ENCODE assay signal across 33 cellular contexts in genomic region chr5:110611817-110612216, GRCh38.
"Had no signal": no experiment of that assay in that cellular context is flagged by ENCODE, and none has a peak within 500 bp of the region (broad histone marks: within the 10 kb centered on the region; RNA-seq: fewer than 3 reads in every experiment).

No MANE protein-coding gene starts in this region.

- H3K27ac ChIP-seq: ascending aorta, cardiac muscle cell, VCaP had no signal

- H3K27me3 Mint-ChIP-seq: activated B cell treated with CpG ODN at 0.5 μM for 24 hours; activated naive CD4-positive, alpha-beta T cell treated with anti-CD3 and anti-CD28 coated beads, Interleukin-2, amount 10 ng/mL, durations not matched to agents 7 days and 5 days; activated naive CD8-positive, alpha-beta T cell treated with anti-CD3 and anti-CD28 coated beads, Interleukin-2, amount 10 ng/mL, durations not matched to agents 7 days and 5 days; brain; central memory CD8-positive, alpha-beta T cell had no signal

- H3K4me3 ChIP-seq: ascending aorta, cardiac muscle cell had no signal

- DNase-seq: activated B cell treated with CpG ODN at 0.5 μM for 24 hours; activated CD4-positive, alpha-beta memory T cell treated with anti-CD3 and anti-CD28 coated beads for 36 hours; activated CD4-positive, alpha-beta T cell treated with anti-CD3 and anti-CD28 coated beads for 4 hours; activated CD4-positive, alpha-beta T cell treated with anti-CD3 and anti-CD28 coated beads, Interleukin-2, amount 10 ng/mL, durations not matched to agents 24 days and 14 days; activated CD4-positive, alpha-beta T cell treated with anti-CD3 and anti-CD28 coated beads, Interleukin-2, amount 50 U/mL, for 1 hour; activated CD4-positive, alpha-beta T cell treated with anti-CD3 and anti-CD28 coated beads, Interleukin-2, amount 50 U/mL, for 4 hours; activated CD4-positive, CD25-positive, alpha-beta regulatory T cell treated with anti-CD3 and anti-CD28 coated beads, Interleukin-2, amount 50 U/mL, for 72 hours; activated CD8-positive, alpha-beta memory T cell treated with anti-CD3 and anti-CD28 coated beads, Interleukin-2, amount 50 U/mL, for 4 hours; activated CD8-positive, alpha-beta T cell treated with anti-CD3 and anti-CD28 coated beads for 36 hours; activated effector memory CD4-positive, alpha-beta T cell treated with Interleukin-2 at 50 U/mL for 16 hours; activated gamma-delta T cell; activated naive CD4-positive, alpha-beta T cell treated with anti-CD3 and anti-CD28 coated beads, Interleukin-2, amount 10 ng/mL, durations not matched to agents 7 days and 5 days; activated naive CD4-positive, alpha-beta T cell treated with Interleukin-2 at 50 U/mL for 16 hours; activated naive CD8-positive, alpha-beta T cell treated with anti-CD3 and anti-CD28 coated beads, Interleukin-2, amount 10 ng/mL, durations not matched to agents 7 days and 5 days; activated naive CD8-positive, alpha-beta T cell treated with anti-CD3 and anti-CD28 coated beads, Interleukin-2, amount 50 U/mL, for 24 hours; activated T-cell treated with anti-CD3 and anti-CD28 coated beads for 4 hours; activated T-cell treated with anti-CD3 and anti-CD28 coated beads, Interleukin-2, amount 50 U/mL, for 1 hour; activated T-cell treated with anti-CD3 and anti-CD28 coated beads, Interleukin-2, amount 50 U/mL, for 48 hours; amygdala; anterior cingulate cortex; caudate nucleus; cerebellar nuclear complex; T-helper 2 cell; T-helper 9 cell had no signal

- H3K4me1 Mint-ChIP-seq: activated B cell treated with CpG ODN at 0.5 μM for 24 hours; activated CD4-positive, alpha-beta T cell treated with anti-CD3 and anti-CD28 coated beads, Interleukin-2, amount 10 ng/mL, durations not matched to agents 24 days and 14 days; activated naive CD4-positive, alpha-beta T cell treated with anti-CD3 and anti-CD28 coated beads, Interleukin-2, amount 10 ng/mL, durations not matched to agents 7 days and 5 days; activated naive CD4-positive, alpha-beta T cell treated with anti-CD3 and anti-CD28 coated beads, Interleukin-2, amount 50 U/mL, for 24 hours; activated naive CD8-positive, alpha-beta T cell treated with anti-CD3 and anti-CD28 coated beads, Interleukin-2, amount 10 ng/mL, durations not matched to agents 7 days and 5 days; activated naive CD8-positive, alpha-beta T cell treated with anti-CD3 and anti-CD28 coated beads, Interleukin-2, amount 50 U/mL, for 24 hours; central memory CD8-positive, alpha-beta T cell had no signal

- H3K36me3 ChIP-seq: ascending aorta, cardiac muscle cell had no signal

- ATAC-seq: activated CD8-positive, alpha-beta T cell treated with anti-CD3 and anti-CD28 coated beads for 36 hours; activated naive CD8-positive, alpha-beta T cell treated with anti-CD3 and anti-CD28 coated beads, Interleukin-2, amount 50 U/mL, for 24 hours had no signal

- H3K9me3 Mint-ChIP-seq: activated CD4-positive, alpha-beta T cell treated with anti-CD3 and anti-CD28 coated beads, Interleukin-2, amount 10 ng/mL, durations not matched to agents 24 days and 14 days; activated CD8-positive, alpha-beta T cell treated with anti-CD3 and anti-CD28 coated beads for 36 hours; activated naive CD4-positive, alpha-beta T cell treated with anti-CD3 and anti-CD28 coated beads, Interleukin-2, amount 10 ng/mL, durations not matched to agents 7 days and 5 days; activated naive CD4-positive, alpha-beta T cell treated with anti-CD3 and anti-CD28 coated beads, Interleukin-2, amount 50 U/mL, for 24 hours; activated naive CD8-positive, alpha-beta T cell treated with anti-CD3 and anti-CD28 coated beads, Interleukin-2, amount 10 ng/mL, durations not matched to agents 7 days and 5 days; activated T-helper 2 cell treated with anti-CD3 and anti-CD28 coated beads, Interferon-gamma antibody, Interleukin-2, Interleukin-4, amounts not matched to agents 10 μg/mL and 5 μg/mL and 100 μg/mL, durations not matched to agents 14 hours and 24 hours and 36 hours; central memory CD8-positive, alpha-beta T cell; T-helper 2 cell treated with Interferon-gamma antibody and Interleukin-4, amounts not matched to agents 5 μg/mL and 100 μg/mL, for 36 hours had no signal

- H3K36me3 Mint-ChIP-seq: activated CD4-positive, alpha-beta memory T cell treated with anti-CD3 and anti-CD28 coated beads for 36 hours; activated naive CD4-positive, alpha-beta T cell treated with anti-CD3 and anti-CD28 coated beads, Interleukin-2, amount 10 ng/mL, durations not matched to agents 7 days and 5 days; activated naive CD8-positive, alpha-beta T cell; activated naive CD8-positive, alpha-beta T cell treated with anti-CD3 and anti-CD28 coated beads, Interleukin-2, amount 10 ng/mL, durations not matched to agents 7 days and 5 days had no signal

- H3K27ac Mint-ChIP-seq: activated B cell treated with CpG ODN at 0.5 μM for 24 hours; activated CD4-positive, alpha-beta memory T cell treated with anti-CD3 and anti-CD28 coated beads for 36 hours; activated CD4-positive, alpha-beta T cell treated with anti-CD3 and anti-CD28 coated beads, Interleukin-2, amount 10 ng/mL, durations not matched to agents 24 days and 14 days; activated CD8-positive, alpha-beta T cell treated with anti-CD3 and anti-CD28 coated beads for 36 hours; activated naive CD4-positive, alpha-beta T cell treated with anti-CD3 and anti-CD28 coated beads, Interleukin-2, amount 10 ng/mL, durations not matched to agents 7 days and 5 days; activated naive CD4-positive, alpha-beta T cell treated with anti-CD3 and anti-CD28 coated beads, Interleukin-2, amount 50 U/mL, for 24 hours; activated naive CD8-positive, alpha-beta T cell; activated naive CD8-positive, alpha-beta T cell treated with anti-CD3 and anti-CD28 coated beads, Interleukin-2, amount 10 ng/mL, durations not matched to agents 7 days and 5 days; activated naive CD8-positive, alpha-beta T cell treated with anti-CD3 and anti-CD28 coated beads, Interleukin-2, amount 50 U/mL, for 24 hours; activated T-helper 2 cell treated with anti-CD3 and anti-CD28 coated beads, Interferon-gamma antibody, Interleukin-2, Interleukin-4, amounts not matched to agents 10 μg/mL and 5 μg/mL and 100 μg/mL, durations not matched to agents 14 hours and 24 hours and 36 hours; brain; T-helper 2 cell treated with Interferon-gamma antibody and Interleukin-4, amounts not matched to agents 5 μg/mL and 100 μg/mL, for 36 hours had no signal

- H3K4me3 Mint-ChIP-seq: activated B cell treated with CpG ODN at 0.5 μM for 24 hours; activated CD4-positive, alpha-beta memory T cell treated with anti-CD3 and anti-CD28 coated beads for 36 hours; activated CD4-positive, alpha-beta T cell treated with anti-CD3 and anti-CD28 coated beads, Interleukin-2, amount 10 ng/mL, durations not matched to agents 24 days and 14 days; activated CD8-positive, alpha-beta T cell treated with anti-CD3 and anti-CD28 coated beads for 36 hours; activated naive CD4-positive, alpha-beta T cell treated with anti-CD3 and anti-CD28 coated beads, Interleukin-2, amount 10 ng/mL, durations not matched to agents 7 days and 5 days; activated naive CD4-positive, alpha-beta T cell treated with anti-CD3 and anti-CD28 coated beads, Interleukin-2, amount 50 U/mL, for 24 hours; activated naive CD8-positive, alpha-beta T cell; activated naive CD8-positive, alpha-beta T cell treated with anti-CD3 and anti-CD28 coated beads, Interleukin-2, amount 10 ng/mL, durations not matched to agents 7 days and 5 days; activated naive CD8-positive, alpha-beta T cell treated with anti-CD3 and anti-CD28 coated beads, Interleukin-2, amount 50 U/mL, for 24 hours; brain; central memory CD8-positive, alpha-beta T cell; T-helper 2 cell treated with Interferon-gamma antibody and Interleukin-4, amounts not matched to agents 5 μg/mL and 100 μg/mL, for 36 hours had no signal

- H3K27me3 ChIP-seq: ascending aorta, cardiac muscle cell had no signal

- H3K4me1 ChIP-seq: ascending aorta had no signal
